23 cellular contexts compared by ENCODE assay signal in the genomic region with DNA sequence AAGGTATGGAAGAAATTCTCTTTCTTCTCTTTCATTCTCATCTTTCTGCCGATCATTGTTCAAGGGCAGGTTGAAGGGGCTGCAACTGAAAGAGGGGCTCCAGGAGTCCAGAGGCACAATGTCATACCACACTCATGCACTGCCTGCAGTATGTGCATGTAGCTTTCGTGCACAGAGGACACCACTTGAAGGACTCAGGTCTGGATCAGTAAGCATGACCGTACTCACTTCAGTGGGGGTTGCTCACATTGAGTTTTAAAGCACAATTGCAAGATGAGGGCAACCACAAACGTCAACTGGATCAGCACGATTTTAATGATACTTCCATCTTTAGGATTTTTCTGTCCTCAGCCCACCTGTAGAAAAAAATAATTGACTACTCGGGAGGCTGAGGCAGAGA.
DNase-seq lines count a peak whose midpoint lies in the region; ATAC-seq, FAIRE-seq and TF ChIP-seq lines count a peak whose summit lies in the region.
"Had no signal": no experiment of that assay in that cellular context is flagged by ENCODE, and none has a peak within 500 bp of the region (broad histone marks: within the 10 kb centered on the region; RNA-seq: fewer than 3 reads in every experiment).

No MANE protein-coding gene starts in this region.

- H2BK5ac ChIP-seq in H1 (ENCODE audit: low read depth, low read length), result no peak overlapping the region

- CTCF ChIA-PET in H1 (lab: Charles Lee; ENCODE audit: partially characterized antibody), result interaction anchor here (0.6 kb wide), 1 partner anchor 60 kb away, joined by 3 read pairs; no protein-coding TSS in a partner anchor

- H3K4ac ChIP-seq in H1 (replicated peaks; ENCODE audit: insufficient read length, low read depth, low read length), result no peak overlapping the region

- no peak overlapping the region for H4K5ac ChIP-seq in H1 (ENCODE audit: insufficient read length, low read depth, low read length)

- H3K79me2 ChIP-seq in Karpas-422 (ENCODE audit: low read length) (no peaks in the 10 kb centered on the region), H1 (ENCODE audit: control insufficient read depth in 1 of 2, insufficient read depth in 2 of 2, low read length in 2 of 2) (no peaks in the 10 kb centered on the region)

- no peak overlapping the region for H2BK20ac ChIP-seq in H1 (ENCODE audit: low read length)

- H2AK5ac ChIP-seq in H1 (ENCODE audit: low read depth, low read length), result no peak overlapping the region

- H3K27me3 Mint-ChIP-seq in chondrocyte (ENCODE audit: low read depth), result no peaks in the 10 kb centered on the region

- no peak overlapping the region for H3K4me3 Mint-ChIP-seq in chondrocyte (ENCODE audit: unreplicated experiment)
- H3K4me3 Mint-ChIP-seq: CD4-positive, CD25-positive, alpha-beta regulatory T cell; CD8-positive, alpha-beta T cell had no signal

- ATAC-seq in HG03025 (IDR thresholded peaks at IDR 0.05; ENCODE audit: low FRiP score, unreplicated experiment), result no peak
- ATAC-seq: CD8-positive, alpha-beta T cell; GM12878 had no signal

- H3K18ac ChIP-seq in H1 (ENCODE audit: extremely low read depth, low read length), result no peak overlapping the region

- POLR2A ChIA-PET in H1 (lab: Charles Lee; ENCODE audit: partially characterized antibody), result no interaction called here

- H3K4me3 ChIP-seq in BLaER1 treated with 17β-estradiol and CSF1 and Interleukin-3, amounts not matched to agents 10 nM and 100 nM, result no peak overlapping the region
- H3K4me3 ChIP-seq in Karpas-422 (ENCODE audit: low read length) (peak overlapping the region; percentile 61), H1 (ENCODE audit: extremely low read depth in 1 of 4, insufficient read depth in 2 of 4, low read depth in 3 of 4, low read length in 4 of 4) (no peak overlapping the region)
- H3K4me3 ChIP-seq: GM12878 had no signal

- DNase-seq in Karpas-422 (peak; percentile 81), H1 (ENCODE audit: low read depth in 1 of 2, low spot score in 2 of 2) (no peak), posterior cingulate gyrus (no peak), chondrocyte (ENCODE audit: low spot score) (no peak), OCI-M1 (lab: John Stamatoyannopoulos, UW) (no peak)
- DNase-seq: 8988T; ACHN; BE2C; C1 segment of cervical spinal cord; Caco-2; Calu3; CD4-positive, CD25-positive, alpha-beta regulatory T cell; CD8-positive, alpha-beta T cell; DMS79 treated with DMSO at 0.1 percent for 48 hours; EL; GDM1 had no signal

- H3K23ac ChIP-seq in H1 (ENCODE audit: insufficient read length), result no peak overlapping the region

- H3K79me1 ChIP-seq in H1 (ENCODE audit: low read depth, low read length), result no peaks in the 10 kb centered on the region

- no peak overlapping the region for H4K8ac ChIP-seq in H1 (ENCODE audit: extremely low read depth, insufficient read depth, low read length)

- peak overlapping the region; percentile 62 to 90 (median 74) for H3K4me2 ChIP-seq in BLaER1 treated with 17β-estradiol and CSF1 and Interleukin-3, amounts not matched to agents 10 nM and 100 nM
- H3K4me2 ChIP-seq in Karpas-422 (ENCODE audit: low read depth, low read length, poor library complexity, severe bottlenecking) (peak overlapping the region; percentile 70), H1 (ENCODE audit: insufficient read depth in 1 of 2, low read depth in 2 of 2, low read length in 2 of 2) (no peak overlapping the region)

- no peak for FAIRE-seq in H1 (lab: Jason Lieb, UNC)
- FAIRE-seq: A204.1, D721Med, GM12878, GM12892, GM18507 had no signal

- no peak for TF ChIP-seq EP300 in H1 (IDR thresholded peaks at IDR 0.05; ENCODE audit: borderline replicate concordance in 1 of 2, low read depth in 2 of 2, low read length in 2 of 2)

- peak overlapping the region in 8 of 11 experiments; percentile 25 to 99 (median 66); a peak in 16 of 22 replicates for H3K27ac ChIP-seq in BLaER1 treated with 17β-estradiol and CSF1 and Interleukin-3, amounts not matched to agents 10 nM and 100 nM
- H3K27ac ChIP-seq in Karpas-422 (ENCODE audit: low read length) (peak overlapping the region; percentile 98), H1 (ENCODE audit: low read depth, low read length) (no peak overlapping the region)

- no peaks in the 10 kb centered on the region for H3K9me2 ChIP-seq in Karpas-422 (replicated peaks; ENCODE audit: insufficient read depth, low read length)

- H4K20me1 ChIP-seq in BLaER1 treated with 17β-estradiol and CSF1 and Interleukin-3, amounts not matched to agents 10 nM and 100 nM, result no peaks in the 10 kb centered on the region
- H4K20me1 ChIP-seq in Karpas-422 (ENCODE audit: insufficient read depth, low read depth, low read length) (no peaks in the 10 kb centered on the region), H1 (replicated peaks in 1 of 2; ENCODE audit: control insufficient read depth in 1 of 2, insufficient read depth in 2 of 2, low read length in 2 of 2) (no peaks in the 10 kb centered on the region)

- no peak overlapping the region for H3K56ac ChIP-seq in H1 (replicated peaks; ENCODE audit: insufficient read length, low read depth, low read length)

- no peak overlapping the region for H3K14ac ChIP-seq in H1 (ENCODE audit: insufficient read length)

- 85% methylated on average over 6 of the region's 6 CpGs; no CpG with 5 or more reads in 1 of the 2 experiments for WGBS in H1 (ENCODE audit: extremely low coverage in 1 of 2, insufficient coverage in 1 of 2, insufficient read length in 1 of 2, insufficient replicate concordance in 2 of 2, low coverage in 1 of 2, low lambda C conversion rate in 2 of 2, missing lambda C conversion rate in 1 of 2), 2 experiments

- H3K23me2 ChIP-seq in H1 (ENCODE audit: low read depth, low read length), result no peaks in the 10 kb centered on the region

- TF ChIP-seq POLR2A in H1 (IDR thresholded peaks at IDR 0.05; ENCODE audit: control extremely low read depth in 1 of 2, low read depth in 2 of 2, low read length in 2 of 2), result no peak

- H3K27ac Mint-ChIP-seq in chondrocyte (ENCODE audit: unreplicated experiment), result no peak overlapping the region
- H3K27ac Mint-ChIP-seq: CD4-positive, CD25-positive, alpha-beta regulatory T cell; CD8-positive, alpha-beta T cell had no signal

- no peaks in the 10 kb centered on the region for H3K36me3 ChIP-seq in BLaER1 treated with 17β-estradiol and CSF1 and Interleukin-3, amounts not matched to agents 10 nM and 100 nM
- no peaks in the 10 kb centered on the region for H3K36me3 ChIP-seq in Karpas-422 (ENCODE audit: insufficient read depth, low read length)
- no peaks in the 10 kb centered on the region for H3K36me3 ChIP-seq in H1 (ENCODE audit: control insufficient read depth in 2 of 4, insufficient read depth in 4 of 4, low read length in 3 of 4)
- H3K36me3 ChIP-seq: BE2C had no signal

- H3K9me3 ChIP-seq in BLaER1 treated with 17β-estradiol and CSF1 and Interleukin-3, amounts not matched to agents 10 nM and 100 nM (replicated peaks in 1 of 11), result peaks cover 0 to 18% (median 7%) of the 10 kb centered on the region in 11 experiments; a peak in 19 of 22 replicates
- no peaks in the 10 kb centered on the region for H3K9me3 ChIP-seq in Karpas-422 (ENCODE audit: low read length)
- H3K9me3 ChIP-seq in H1 (ENCODE audit: insufficient read depth in 2 of 2, low read depth in 1 of 2, low read length in 1 of 2), result peaks cover 0 to 3% of the 10 kb centered on the region in 2 experiments; a peak in 1 of 4 replicates
- H3K9me3 ChIP-seq: BE2C, Caco-2 had no signal

- H3K27me3 ChIP-seq in BLaER1 treated with 17β-estradiol and CSF1 and Interleukin-3, amounts not matched to agents 10 nM and 100 nM, result no peaks in the 10 kb centered on the region
- no peaks in the 10 kb centered on the region for H3K27me3 ChIP-seq in Karpas-422 (ENCODE audit: low read length)
- no peaks in the 10 kb centered on the region for H3K27me3 ChIP-seq in H1 (replicated peaks in 1 of 4; ENCODE audit: control insufficient read depth in 3 of 4, extremely low read depth in 1 of 4, insufficient read depth in 3 of 4, low read length in 3 of 4)
- H3K27me3 ChIP-seq: BE2C had no signal

- H3K4me1 ChIP-seq in BLaER1 treated with 17β-estradiol and CSF1 and Interleukin-3, amounts not matched to agents 10 nM and 100 nM, result peaks cover 36 to 87% (median 83%) of the 10 kb centered on the region in 10 experiments
- H3K4me1 ChIP-seq in Karpas-422 (ENCODE audit: low read length) (peaks cover 88% of the 10 kb centered on the region), H1 (replicated peaks in 1 of 4; ENCODE audit: control insufficient read depth in 3 of 4, insufficient read depth in 4 of 4, low read length in 3 of 4) (0 out of 7 replicates have a peak, but pooled peaks cover 0 to 3% (median 0%) of the 10 kb centered on the region in 4 experiments)
- H3K4me1 ChIP-seq: BE2C, Caco-2 had no signal

- H4K91ac ChIP-seq in H1 (replicated peaks; ENCODE audit: insufficient read length, low read length), result no peak overlapping the region

- H3K4me1 Mint-ChIP-seq in chondrocyte (ENCODE audit: low read depth), result peaks cover 7% of the 10 kb centered on the region

- intact Hi-C loops in posterior cingulate gyrus (cut with DNase I), result no loop called here

- H2BK12ac ChIP-seq in H1 (ENCODE audit: low read depth, low read length), result peak overlapping the region; percentile 19; the same call in 1 of the 2 replicates

- no peaks in the 10 kb centered on the region for H3K36me3 Mint-ChIP-seq in chondrocyte (ENCODE audit: low read depth)
- H3K36me3 Mint-ChIP-seq: CD4-positive, CD25-positive, alpha-beta regulatory T cell; CD8-positive, alpha-beta T cell had no signal

- no peak overlapping the region for H2BK15ac ChIP-seq in H1 (ENCODE audit: low read length)

- peak overlapping the region in 6 of 11 experiments; percentile 1 to 39 (median 20); a peak in 7 of 22 replicates for H3K9ac ChIP-seq in BLaER1 treated with 17β-estradiol and CSF1 and Interleukin-3, amounts not matched to agents 10 nM and 100 nM
- H3K9ac ChIP-seq in Karpas-422 (ENCODE audit: low read length) (peak overlapping the region; percentile 57), H1 (replicated peaks in 1 of 4; ENCODE audit: extremely low read depth in 1 of 4, low read depth in 3 of 4, low read length in 3 of 4) (no peak overlapping the region)

- H2AFZ ChIP-seq in Karpas-422 (ENCODE audit: low read length) (no peak overlapping the region), H1 (ENCODE audit: low read length) (no peak overlapping the region)

- no peak for TF ChIP-seq RAD21 in H1 (IDR thresholded peaks at IDR 0.05 in 1 of 2, conservative IDR thresholded peaks at IDR 0.05 in 1 of 2; ENCODE audit: low read depth in 2 of 2, low read length in 2 of 2)

- H2BK120ac ChIP-seq in H1 (replicated peaks; ENCODE audit: low read depth, low read length), result no peak overlapping the region

- H3K9me3 Mint-ChIP-seq in chondrocyte (ENCODE audit: low read depth), result peaks cover 2% of the 10 kb centered on the region
- H3K9me3 Mint-ChIP-seq: CD8-positive, alpha-beta T cell had no signal

- TF ChIP-seq CTCF in H1 (IDR thresholded peaks at IDR 0.05; ENCODE audit: control extremely low read depth in 1 of 3, insufficient read depth in 1 of 3, low read depth in 1 of 3, low read length in 3 of 3) (no peak), chondrocyte (IDR thresholded peaks at IDR 0.05) (no peak)

TF ChIP-seq in H1, 55 proteins besides CTCF, POLR2A, EP300 and RAD21 (continues in another document):
- TF ChIP-seq SIRT6 (IDR thresholded peaks at IDR 0.05; ENCODE audit: low read length) (no peak), YY1 (IDR thresholded peaks at IDR 0.05; ENCODE audit: low read depth, low read length) (no peak)

Comparison
In these comparisons a context has a peak if more than half of its experiments do, and no peak if none do; other contexts are left out.
1. H3K4me2 ChIP-seq: peak in BLaER1 treated with 17β-estradiol and CSF1 and Interleukin-3, amounts not matched to agents 10 nM and 100 nM (11 of 11) and Karpas-422 (single experiment); none in H1 (0 of 2).
2. H3K9ac ChIP-seq: peak in BLaER1 treated with 17β-estradiol and CSF1 and Interleukin-3, amounts not matched to agents 10 nM and 100 nM (6 of 11) and Karpas-422 (single experiment); none in H1 (0 of 4).